ENCODE assay signal across 22 cellular contexts in genomic region chr6:108961985-108962384, GRCh38.
DNase-seq lines count a peak whose midpoint lies in the region; TF ChIP-seq lines count a peak whose summit lies in the region.
"Had no signal": no experiment of that assay in that cellular context is flagged by ENCODE, and none has a peak within 500 bp of the region (broad histone marks: within the 10 kb centered on the region; RNA-seq: fewer than 3 reads in every experiment).

No MANE protein-coding gene starts in this region.

- peak; percentile 59 for DNase-seq in AG08395 (ENCODE audit: low spot score)
- peak; percentile 83 for DNase-seq in HCEC 1CT
- DNase-seq in cardiac fibroblast (ENCODE audit: low read depth in 2 of 2): peak; percentile 87 to 90
- peak; percentile 71 to 84 for DNase-seq in foreskin fibroblast
- no peak for DNase-seq in coronary artery (ENCODE audit: low spot score)
- no peak for DNase-seq in cerebellar nuclear complex (lab: John Stamatoyannopoulos, UW)
- DNase-seq in SHP77 (lab: John Stamatoyannopoulos, UW): no peak
- no peak for DNase-seq in substantia nigra (lab: John Stamatoyannopoulos, UW)
- DNase-seq: activated CD4-positive, alpha-beta T cell treated with anti-CD3 and anti-CD28 coated beads, Interleukin-2, amount 50 U/mL, for 4 hours; activated T-cell treated with anti-CD3 and anti-CD28 coated beads for 4 hours; CD4-positive, CD25-positive, alpha-beta regulatory T cell; DMS53; midbrain; NCI-H1092; NCI-H2171 treated with DMSO at 0.1 percent for 48 hours; NCI-H774; psoas muscle; T-helper 17 cell had no signal

- H3K4me3 ChIP-seq in cardiac fibroblast (replicated peaks in 1 of 2; ENCODE audit: low read depth in 2 of 2, low read length in 2 of 2) (no peak overlapping the region), foreskin fibroblast (ENCODE audit: low read depth in 1 of 2, low read length in 2 of 2) (no peak overlapping the region), coronary artery (no peak overlapping the region)
- H3K4me3 ChIP-seq: K562, psoas muscle, SJSA1, suprapubic skin had no signal

- TF ChIP-seq CTCF in cardiac fibroblast (IDR thresholded peaks at IDR 0.05; ENCODE audit: low read depth, low read length) (no peak), foreskin fibroblast (IDR thresholded peaks at IDR 0.05; ENCODE audit: low read depth, low read length) (no peak), coronary artery (IDR thresholded peaks at IDR 0.05) (no peak)

- H3K27ac ChIP-seq in coronary artery: no peak overlapping the region
- no peak overlapping the region for H3K27ac ChIP-seq in substantia nigra (ENCODE audit: low read depth, low read length, poor library complexity, severe bottlenecking)
- H3K27ac ChIP-seq: psoas muscle, SJSA1, suprapubic skin, VCaP had no signal

Comparison
In these comparisons a context has a peak if more than half of its experiments do, and no peak if none do; other contexts are left out.
1. DNase-seq: peak in AG08395 (single experiment), HCEC 1CT (single experiment), cardiac fibroblast (2 of 2) and foreskin fibroblast (2 of 2); none in coronary artery (single experiment), cerebellar nuclear complex (0 of 2), SHP77 (0 of 2) and substantia nigra (0 of 49).